ENCODE assay signal across 30 cellular contexts in the genomic region with DNA sequence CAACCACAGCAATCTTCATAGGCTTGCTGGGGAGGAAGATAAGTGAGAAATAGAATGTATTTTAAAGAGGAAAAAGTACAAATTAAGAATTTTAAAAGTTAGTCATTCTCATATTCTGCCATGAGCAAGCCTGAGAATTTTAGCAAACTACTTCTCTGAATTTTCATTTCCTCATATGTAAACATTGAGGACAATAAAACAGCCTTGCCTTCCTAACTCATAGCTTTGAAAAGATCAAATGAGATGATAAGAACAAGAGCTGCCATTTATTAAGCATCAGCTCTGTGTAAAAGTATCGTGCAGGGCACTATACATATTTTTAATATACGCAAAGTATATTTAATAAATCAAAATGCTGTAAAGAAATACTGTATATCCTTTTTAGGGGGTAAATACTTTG.
"Had no signal": no experiment of that assay in that cellular context is flagged by ENCODE, and none has a peak within 500 bp of the region (broad histone marks: within the 10 kb centered on the region; RNA-seq: fewer than 3 reads in every experiment).

No MANE protein-coding gene starts in this region.

- H3K4me1 ChIP-seq: ascending aorta, SJCRH30 had no signal

- H3K36me3 ChIP-seq: cardiac muscle cell had no signal

- H3K9me3 ChIP-seq: ascending aorta, SJCRH30 had no signal

- H3K4me3 ChIP-seq: ascending aorta, cardiac muscle cell, SJCRH30, SK-N-MC had no signal

- ATAC-seq: activated CD4-positive, alpha-beta T cell treated with anti-CD3 and anti-CD28 coated beads for 36 hours; activated CD4-positive, CD25-positive, alpha-beta regulatory T cell treated with anti-CD3 and anti-CD28 coated beads, Interleukin-2, amount 50 U/mL, for 24 hours; activated CD8-positive, alpha-beta T cell treated with anti-CD3 and anti-CD28 coated beads, Interleukin-2, amount 10 ng/mL, durations not matched to agents 7 days and 5 days; Panc1; WTC11 had no signal

- H3K27me3 ChIP-seq: ascending aorta, cardiac muscle cell, SJCRH30 had no signal

- H3K27ac ChIP-seq: ascending aorta, cardiac muscle cell, SJCRH30, SK-N-MC had no signal

- DNase-seq: activated CD4-positive, alpha-beta T cell treated with anti-CD3 and anti-CD28 coated beads for 36 hours; activated CD4-positive, alpha-beta T cell treated with anti-CD3 and anti-CD28 coated beads, Interleukin-2, amount 10 ng/mL, durations not matched to agents 7 days and 5 days; activated CD4-positive, alpha-beta T cell treated with anti-CD3 and anti-CD28 coated beads, Interleukin-2, amount 50 U/mL, for 48 hours; activated CD8-positive, alpha-beta T cell treated with anti-CD3 and anti-CD28 coated beads, Interleukin-2, amount 10 ng/mL, durations not matched to agents 7 days and 5 days; activated gamma-delta T cell; activated naive CD4-positive, alpha-beta T cell treated with Interleukin-2 at 50 U/mL for 16 hours; activated naive CD8-positive, alpha-beta T cell treated with anti-CD3 and anti-CD28 coated beads, Interleukin-2, amount 10 ng/mL, durations not matched to agents 7 days and 5 days; activated T-cell treated with anti-CD3 and anti-CD28 coated beads, Interleukin-2, amount 50 U/mL, for 24 hours; amygdala; MM.1S; NCI-H1092; NCI-H146; NCI-H187; NCI-H2029 treated with DMSO at 0.1 percent for 48 hours; NCI-H2107; NCI-H2171; NCI-H510A; NCI-H526; NCI-H748 treated with DMSO at 0.1 percent for 48 hours; NK-92 treated with Interleukin-12 subunit alpha and Interleukin-12 subunit beta, amount 100 ng/mL, for 24 hours; OCI-M1; SHP77; SJCRH30; T1000 had no signal
